8 cellular contexts compared by ENCODE assay signal in genomic region chr4:138405934-138406567, GRCh38.
DNase-seq lines count a peak whose midpoint lies in the region; ATAC-seq and TF ChIP-seq lines count a peak whose summit lies in the region.

No MANE protein-coding gene starts in this region.

- H3K4me3 ChIP-seq in AG09309 (ENCODE audit: control insufficient read depth, low read depth, low read length) (no peak overlapping the region), brain microvascular endothelial cell (ENCODE audit: low read depth, low read length) (no peak overlapping the region)

- no peak for TF ChIP-seq CTCF in AG09309 (IDR thresholded peaks at IDR 0.05; ENCODE audit: control insufficient read depth, insufficient read depth, low read depth, low read length, missing control alignments)
- TF ChIP-seq CTCF in brain microvascular endothelial cell (IDR thresholded peaks at IDR 0.05; ENCODE audit: low read depth, low read length, missing control alignments): no peak

- in situ Hi-C loops in brain microvascular endothelial cell (cut with HindIII; ENCODE audit: low pct_ligation_motif_present, low sequenced_read_pairs): no loop called here

- no peaks in the 10 kb centered on the region for H3K36me3 ChIP-seq in brain microvascular endothelial cell (replicated peaks)

- ATAC-seq in GM19467 (IDR thresholded peaks at IDR 0.05; ENCODE audit: unreplicated experiment): peak; percentile 71
- ATAC-seq in HG03432 (IDR thresholded peaks at IDR 0.05; ENCODE audit: unreplicated experiment): peak; percentile 73

- H3K27ac ChIP-seq in brain microvascular endothelial cell: no peak overlapping the region

- no peaks in the 10 kb centered on the region for H3K27me3 ChIP-seq in brain microvascular endothelial cell (replicated peaks)

- DNase-seq in AG09309 (ENCODE audit: low read depth) (peak; percentile 35), brain microvascular endothelial cell (peak; percentile 7), NCI-H1436 (lab: John Stamatoyannopoulos, UW) (no peak), cerebellar cortex (ENCODE audit: low spot score) (no peak), NCI-H187 treated with DMSO at 0.1 percent for 48 hours (lab: John Stamatoyannopoulos, UW) (no peak), NCI-H1694 (lab: John Stamatoyannopoulos, UW) (no peak)

Comparison
In these comparisons a context has a peak if more than half of its experiments do, and no peak if none do; other contexts are left out.
1. DNase-seq: peak in AG09309 (single experiment) and brain microvascular endothelial cell (single experiment); none in NCI-H1436 (single experiment), cerebellar cortex (single experiment), NCI-H187 treated with DMSO at 0.1 percent for 48 hours (single experiment) and NCI-H1694 (single experiment).